In genomic region chr20:50543326-50543725, GRCh38 we compare ENCODE assay signal across 18 cellular contexts. TPM values are rescaled to one million over a fixed set of nuclear protein-coding genes. Genes with fewer than 3 reads are reported as not detected.
A peak's percentile ranks its signal among the peaks of the same experiment; 100 is the strongest.
DNase-seq lines count a peak whose midpoint lies in the region; ATAC-seq, FAIRE-seq and TF ChIP-seq lines count a peak whose summit lies in the region.
"Had no signal": no experiment of that assay in that cellular context is flagged by ENCODE, and none has a peak within 500 bp of the region (broad histone marks: within the 10 kb centered on the region; RNA-seq: fewer than 3 reads in every experiment).

No MANE protein-coding gene starts in this region.

- no peak for DNase-seq in CD4-positive, alpha-beta memory T cell
- DNase-seq in GM12891 (ENCODE audit: insufficient read length, low spot score) = no peak
- DNase-seq in mesenchymal stem cell = no peak
- no peak for DNase-seq in activated CD4-positive, CD25-positive, alpha-beta regulatory T cell treated with anti-CD3 and anti-CD28 coated beads, Interleukin-2, amount 50 U/mL, for 72 hours
- no peak for DNase-seq in nucleus accumbens (lab: John Stamatoyannopoulos, UW)
- DNase-seq: activated naive CD4-positive, alpha-beta T cell treated with Interleukin-2 at 50 U/mL for 16 hours; heart left ventricle; islet precursor cell; NCI-H2081; NCI-H526 treated with DMSO at 0.1 percent for 48 hours; occipital lobe; right lobe of liver; stimulated activated CD4-positive, alpha-beta T cell treated with anti-CD3 and anti-CD28 coated beads, Interleukin-2, amount 100 ng/mL, for 24 hours had no signal

- no peak overlapping the region for H2BK120ac ChIP-seq in mesenchymal stem cell (ENCODE audit: low read depth, low read length)

- peak overlapping the region in 3 of 8 donors; percentile 45 to 71 (median 59) for H3K4me3 Mint-ChIP-seq in CD4-positive, alpha-beta memory T cell
- H3K4me3 Mint-ChIP-seq in activated naive CD8-positive, alpha-beta T cell = no peak overlapping the region

- WGBS in mesenchymal stem cell = 94% methylated on average over 4 of the region's 5 CpGs

- intact Hi-C loops in CD4-positive, alpha-beta memory T cell (cut with micrococcal nuclease) = no loop called here

- FAIRE-seq in GM12891 (lab: Jason Lieb, UNC) = peak; percentile 23
- FAIRE-seq: bronchial epithelial cell had no signal

- peaks cover 1% of the 10 kb centered on the region for H3K36me3 ChIP-seq in CD4-positive, alpha-beta memory T cell (ENCODE audit: insufficient read depth, low read length)
- peaks cover 3 to 15% of the 10 kb centered on the region in 2 experiments for H3K36me3 ChIP-seq in mesenchymal stem cell (ENCODE audit: control insufficient read depth in 1 of 2, insufficient read depth in 2 of 2, low read depth in 1 of 2, low read length in 2 of 2)
- H3K36me3 ChIP-seq: right lobe of liver had no signal

- ATAC-seq in HG02885 (IDR thresholded peaks at IDR 0.05; ENCODE audit: poor library complexity, unreplicated experiment) = no peak
- ATAC-seq: heart left ventricle, SK-N-SH treated with all-trans-retinoic acid at 6 μM for 48 hours had no signal

- no peak overlapping the region for H4K91ac ChIP-seq in mesenchymal stem cell (ENCODE audit: low read length)

- peaks cover 0 to 1% (median 0%) of the 10 kb centered on the region in 8 donors for H3K9me3 Mint-ChIP-seq in CD4-positive, alpha-beta memory T cell
- no peaks in the 10 kb centered on the region for H3K9me3 Mint-ChIP-seq in activated naive CD8-positive, alpha-beta T cell (ENCODE audit: low read depth)

- peak overlapping the region in 4 of 7 donors; percentile 28 to 62 (median 38) for H3K27ac Mint-ChIP-seq in CD4-positive, alpha-beta memory T cell
- H3K27ac Mint-ChIP-seq in activated naive CD8-positive, alpha-beta T cell = peak overlapping the region; percentile 86

- no peak overlapping the region for H2AK5ac ChIP-seq in mesenchymal stem cell (ENCODE audit: low read length, severe bottlenecking)

- no peak overlapping the region for H3K27ac ChIP-seq in CD4-positive, alpha-beta memory T cell (ENCODE audit: low read depth, low read length)
- H3K27ac ChIP-seq in mesenchymal stem cell (ENCODE audit: low read length, poor library complexity, severe bottlenecking) = peak overlapping the region; percentile 7
- H3K27ac ChIP-seq: BLaER1 treated with 17β-estradiol and CSF1 and Interleukin-3, amounts not matched to agents 10 nM and 100 nM; right lobe of liver had no signal

- no peak overlapping the region for H2AFZ ChIP-seq in mesenchymal stem cell (ENCODE audit: low read depth, low read length)

- peaks cover 5 to 21% of the 10 kb centered on the region in 2 donors for H3K36me3 Mint-ChIP-seq in CD4-positive, alpha-beta memory T cell
- H3K36me3 Mint-ChIP-seq in activated naive CD8-positive, alpha-beta T cell = peaks cover 6% of the 10 kb centered on the region

- no peak overlapping the region for H3K18ac ChIP-seq in mesenchymal stem cell (ENCODE audit: low read depth in 1 of 2, low read length in 2 of 2)

- H3K79me1 ChIP-seq in mesenchymal stem cell (replicated peaks; ENCODE audit: low read length, poor library complexity, severe bottlenecking) = no peaks in the 10 kb centered on the region

- peaks cover 91% of the 10 kb centered on the region for H3K4me1 ChIP-seq in CD4-positive, alpha-beta memory T cell (ENCODE audit: insufficient read depth, low read length)
- H3K4me1 ChIP-seq in mesenchymal stem cell (ENCODE audit: control insufficient read depth, insufficient read depth, low read depth, low read length) = peaks cover 14% of the 10 kb centered on the region

- no peak overlapping the region for H2BK12ac ChIP-seq in mesenchymal stem cell (ENCODE audit: low read length in 2 of 2)

- no peak overlapping the region for H4K8ac ChIP-seq in mesenchymal stem cell (ENCODE audit: low read length)

- no peaks in the 10 kb centered on the region for H3K27me3 Mint-ChIP-seq in CD4-positive, alpha-beta memory T cell
- H3K27me3 Mint-ChIP-seq in activated naive CD8-positive, alpha-beta T cell = no peaks in the 10 kb centered on the region

- CTCF ChIA-PET in CD4-positive, alpha-beta memory T cell (lab: Charles Lee; ENCODE audit: partially characterized antibody) = interaction anchor here (1.7 kb wide), 1 partner anchor 39 kb away, joined by 4 read pairs; no protein-coding TSS in a partner anchor

- no peaks in the 10 kb centered on the region for H3K9me3 ChIP-seq in CD4-positive, alpha-beta memory T cell (ENCODE audit: control insufficient read depth in 1 of 2, low read length in 2 of 2)
- no peaks in the 10 kb centered on the region for H3K9me3 ChIP-seq in mesenchymal stem cell (ENCODE audit: control insufficient read depth, low read length)
- H3K9me3 ChIP-seq: heart left ventricle, right lobe of liver had no signal

- no peak overlapping the region for H3K4me3 ChIP-seq in CD4-positive, alpha-beta memory T cell (ENCODE audit: low read length in 2 of 2)
- H3K4me3 ChIP-seq in mesenchymal stem cell (ENCODE audit: insufficient read depth in 1 of 2, low read depth in 1 of 2, low read length in 2 of 2) = no peak overlapping the region
- H3K4me3 ChIP-seq: BLaER1 treated with 17β-estradiol and CSF1 and Interleukin-3, amounts not matched to agents 10 nM and 100 nM; heart left ventricle; right lobe of liver had no signal

- no peak for TF ChIP-seq POLR2A in GM12891 (IDR thresholded peaks at IDR 0.05; ENCODE audit: low read depth, low read length)

- no peak overlapping the region for H3K23ac ChIP-seq in mesenchymal stem cell (ENCODE audit: low read length in 2 of 2)

- no peak overlapping the region for H3K9ac ChIP-seq in mesenchymal stem cell (ENCODE audit: low read length)
- H3K9ac ChIP-seq: BLaER1 treated with 17β-estradiol and CSF1 and Interleukin-3, amounts not matched to agents 10 nM and 100 nM had no signal

- H3K4me2 ChIP-seq in mesenchymal stem cell (ENCODE audit: low read length, poor library complexity, severe bottlenecking) = no peak overlapping the region

- H3K4ac ChIP-seq in mesenchymal stem cell (ENCODE audit: low read depth in 1 of 2, low read length in 2 of 2) = no peak overlapping the region

- H2BK5ac ChIP-seq in mesenchymal stem cell (ENCODE audit: low read depth, low read length, poor library complexity, severe bottlenecking) = no peak overlapping the region

- H2BK15ac ChIP-seq in mesenchymal stem cell (ENCODE audit: low read depth, poor library complexity, severe bottlenecking) = no peak overlapping the region

- peaks cover 62 to 88% (median 76%) of the 10 kb centered on the region in 4 donors for H3K4me1 Mint-ChIP-seq in CD4-positive, alpha-beta memory T cell
- H3K4me1 Mint-ChIP-seq in activated naive CD8-positive, alpha-beta T cell (ENCODE audit: low read depth) = peaks cover 73% of the 10 kb centered on the region

- H3K14ac ChIP-seq in mesenchymal stem cell (ENCODE audit: low read length in 2 of 2) = no peak overlapping the region

- H3K27me3 ChIP-seq in CD4-positive, alpha-beta memory T cell (ENCODE audit: insufficient read depth, low read length) = no peaks in the 10 kb centered on the region
- H3K27me3 ChIP-seq in mesenchymal stem cell (ENCODE audit: control insufficient read depth in 1 of 2, insufficient read depth in 1 of 2, low read length in 2 of 2) = no peaks in the 10 kb centered on the region
- H3K27me3 ChIP-seq: BLaER1 treated with 17β-estradiol and CSF1 and Interleukin-3, amounts not matched to agents 10 nM and 100 nM; heart left ventricle; right lobe of liver had no signal

- POLR2A ChIA-PET in CD4-positive, alpha-beta memory T cell (lab: Charles Lee; ENCODE audit: partially characterized antibody) = interaction anchor here (2.2 kb wide), 1 partner anchor 24 kb away, joined by 6 read pairs; no protein-coding TSS in a partner anchor

TF ChIP-seq in GM12891, 5 proteins besides CTCF, POLR2A, EP300 and RAD21:
- TF ChIP-seq SPI1 (IDR thresholded peaks at IDR 0.05; ENCODE audit: low read depth, low read length) = no peak
TF ChIP-seq in GM12891: peak in this region for 0.

RNA-seq across cellular contexts. Expression of gene PTPN1, which starts 33.1 kb away (rescaled TPM):
- total RNA-seq in CD4-positive, alpha-beta memory T cell = 10 to 100 TPM; 59.5 to 61.5 TPM
- polyA plus RNA-seq in CD4-positive, alpha-beta memory T cell = 10 to 100 TPM; 21.0 to 41.0 TPM
- 34.6 TPM for polyA plus RNA-seq in GM12891 (2012; ENCODE audit: low read depth, missing spikeins)
- 66.8 TPM for polyA plus RNA-seq in mesenchymal stem cell (2013, experiment 1 of 2)
- polyA plus RNA-seq in mesenchymal stem cell (2013, experiment 2 of 2) = 65.2 TPM
